8 cellular contexts compared by ENCODE assay signal in the genomic region with DNA sequence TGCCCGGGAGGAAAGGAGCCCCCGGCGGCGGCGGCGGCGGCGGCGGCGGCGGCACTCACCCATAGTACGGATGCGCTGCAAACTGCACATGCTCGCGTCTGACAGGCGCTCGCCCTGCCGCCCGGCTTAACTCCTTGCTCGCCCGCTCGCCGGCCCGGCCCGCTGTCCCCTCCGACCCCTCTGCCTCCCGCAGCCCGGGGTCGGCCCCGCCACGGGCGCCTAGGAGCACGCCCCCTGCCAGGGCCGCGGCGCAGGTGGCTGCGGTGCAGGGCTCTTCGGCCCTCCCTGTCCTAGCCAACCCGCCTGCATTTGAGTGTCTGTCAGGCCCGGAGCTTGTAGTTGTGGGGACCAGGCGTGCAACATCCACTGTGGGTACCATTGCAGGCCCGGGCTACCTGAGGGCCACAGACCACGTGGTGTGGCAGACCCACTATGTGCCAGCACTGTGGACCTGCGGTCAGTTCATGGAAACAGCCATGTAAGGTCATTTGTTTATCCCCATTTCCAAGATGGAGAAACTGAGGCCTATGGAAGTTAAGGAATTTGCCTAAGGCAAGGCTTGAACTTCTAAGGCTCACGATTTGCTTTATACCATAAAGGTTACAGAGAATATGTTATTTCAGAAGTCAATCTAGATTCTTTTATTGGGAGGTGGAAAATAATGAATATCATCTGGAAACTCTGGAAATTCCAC. TPM values are rescaled to one million over a fixed set of nuclear protein-coding genes. Genes with fewer than 3 reads are reported as not detected.
DNase-seq lines count a peak whose midpoint lies in the region; ATAC-seq and TF ChIP-seq lines count a peak whose summit lies in the region.

No MANE protein-coding gene starts in this region.

- TF ChIP-seq CTCF in WERI-Rb-1 (IDR thresholded peaks at IDR 0.05; ENCODE audit: low read depth, low read length) (no peak), tibial artery (IDR thresholded peaks at IDR 0.05) (no peak)

- H3K36me3 ChIP-seq in WERI-Rb-1 (no peaks in the 10 kb centered on the region), tibial artery (no peaks in the 10 kb centered on the region)

- H3K4me1 ChIP-seq in mononuclear cell (ENCODE audit: insufficient read depth, low read length) (peaks cover 40% of the 10 kb centered on the region), tibial artery (peaks cover 0 to 18% (median 13%) of the 10 kb centered on the region in 4 donors)

- TF ChIP-seq POLR2A in GM18505 (IDR thresholded peaks at IDR 0.05; ENCODE audit: borderline replicate concordance, extremely low read depth, insufficient read depth, insufficient read length): no peak

- no peaks in the 10 kb centered on the region for H3K9me3 ChIP-seq in WERI-Rb-1 (ENCODE audit: severe bottlenecking)
- H3K9me3 ChIP-seq in mononuclear cell (ENCODE audit: low read depth, low read length): no peaks in the 10 kb centered on the region
- no peaks in the 10 kb centered on the region for H3K9me3 ChIP-seq in tibial artery

- intact Hi-C loops in tibial artery (cut with DNase I; ENCODE audit: low total_unique reads): no loop called here

- H3K27ac ChIP-seq in WERI-Rb-1 (no peak overlapping the region), tibial artery (peak overlapping the region in 1 of 2 donors; percentile 54)

- H3K4me3 ChIP-seq in WERI-Rb-1 (ENCODE audit: low read depth, low read length) (peak overlapping the region; percentile 46), mononuclear cell (ENCODE audit: low read length) (peak overlapping the region; percentile 70), tibial artery (peak overlapping the region; percentile 90 to 100)

- ATAC-seq in HG02610 (IDR thresholded peaks at IDR 0.05; ENCODE audit: unreplicated experiment) (peak; percentile 55), GM18505 (IDR thresholded peaks at IDR 0.05; ENCODE audit: unreplicated experiment) (no peak)

- DNase-seq in DMS 273 (lab: John Stamatoyannopoulos, UW; ENCODE audit: unreplicated experiment): peak; percentile 72
- DNase-seq in DMS 273 treated with DMSO at 0.1 percent for 48 hours (lab: John Stamatoyannopoulos, UW): no peak
- peak; percentile 20 for DNase-seq in WERI-Rb-1
- DNase-seq in dermis blood vessel endothelial cell: peak; percentile 25
- peak in 1 of 2 donors; percentile 63 for DNase-seq in tibial artery

- H3K27me3 ChIP-seq in WERI-Rb-1 (ENCODE audit: insufficient read depth, low read depth, severe bottlenecking) (peaks cover 20% of the 10 kb centered on the region), mononuclear cell (ENCODE audit: insufficient read depth, low read length) (peaks cover 2% of the 10 kb centered on the region), tibial artery (peaks cover 0 to 14% of the 10 kb centered on the region in 2 donors)

RNA-seq across cellular contexts. Expression of gene PLEKHH1, which starts 17.6 kb away (rescaled TPM):
- 0.09 and 1.0 TPM in 2 replicates for total RNA-seq in dermis blood vessel endothelial cell
- total RNA-seq in mononuclear cell: not detected

RNA-seq across cellular contexts. Expression of gene TMEM229B, which starts 27.0 kb away (rescaled TPM):
- total RNA-seq in dermis blood vessel endothelial cell (1.1 and 1.4 TPM in 2 replicates), mononuclear cell (8.2 TPM)
